12 cellular contexts compared by ENCODE assay signal in genomic region chr7:140623995-140624902, GRCh38. TPM values are rescaled to one million over a fixed set of nuclear protein-coding genes. Genes with fewer than 3 reads are reported as not detected.
DNase-seq lines count a peak whose midpoint lies in the region; ATAC-seq and TF ChIP-seq lines count a peak whose summit lies in the region.
"Had no signal": no experiment of that assay in that cellular context is flagged by ENCODE, and none has a peak within 500 bp of the region (broad histone marks: within the 10 kb centered on the region; RNA-seq: fewer than 3 reads in every experiment).

No MANE protein-coding gene starts in this region.

- DNase-seq in AG10803 (ENCODE audit: low read depth) (peak; percentile 9), NCI-H2107 (lab: John Stamatoyannopoulos, UW) (peak; percentile 83), esophagus squamous epithelium (lab: John Stamatoyannopoulos, UW) (no peak), osteoblast (ENCODE audit: insufficient read length, low spot score, missing footprints) (no peak)
- DNase-seq in stimulated activated effector memory CD8-positive, alpha-beta T cell treated with anti-CD3 and anti-CD28 coated beads, Interleukin-12 subunit alpha, Interleukin-12 subunit beta, amount 100 ng/mL, for 72 hours (ENCODE audit: low spot score in 2 of 2), result no peak
- DNase-seq: activated B cell treated with CpG ODN at 0.5 μM for 24 hours, GF-D8, GM23248 had no signal

- no peaks in the 10 kb centered on the region for H3K9me3 Mint-ChIP-seq in stimulated activated effector memory CD8-positive, alpha-beta T cell treated with anti-CD3 and anti-CD28 coated beads, Interleukin-12 subunit alpha, Interleukin-12 subunit beta, amount 100 ng/mL, for 72 hours
- H3K9me3 Mint-ChIP-seq: activated B cell treated with CpG ODN at 0.5 μM for 24 hours had no signal

- 67 to 71% methylated on average over 9 of the region's 10 CpGs for WGBS in esophagus squamous epithelium, 2 donors

- H3K36me3 Mint-ChIP-seq in stimulated activated effector memory CD8-positive, alpha-beta T cell treated with anti-CD3 and anti-CD28 coated beads, Interleukin-12 subunit alpha, Interleukin-12 subunit beta, amount 100 ng/mL, for 72 hours, result no peaks in the 10 kb centered on the region

- H3K27ac ChIP-seq in esophagus squamous epithelium, result peak overlapping the region in 3 of 4 donors; percentile 32 to 55 (median 45)
- peak overlapping the region; percentile 17 for H3K27ac ChIP-seq in muscle layer of duodenum (ENCODE audit: low read length)
- H3K27ac ChIP-seq in osteoblast (ENCODE audit: low read depth, low read length), result no peak overlapping the region
- H3K27ac ChIP-seq: GM23248 had no signal

- no peaks in the 10 kb centered on the region for H3K79me2 ChIP-seq in osteoblast (ENCODE audit: insufficient read depth, low read length)

- H3K4me3 Mint-ChIP-seq in stimulated activated effector memory CD8-positive, alpha-beta T cell treated with anti-CD3 and anti-CD28 coated beads, Interleukin-12 subunit alpha, Interleukin-12 subunit beta, amount 100 ng/mL, for 72 hours, result no peak overlapping the region
- H3K4me3 Mint-ChIP-seq: activated B cell treated with CpG ODN at 0.5 μM for 24 hours, B cell had no signal

- no peak overlapping the region for H2AFZ ChIP-seq in osteoblast (ENCODE audit: low read length)
- H2AFZ ChIP-seq: GM23248 had no signal

- intact Hi-C loops in esophagus squamous epithelium (cut with DNase I), result no loop called here

- ATAC-seq in HG03565 (IDR thresholded peaks at IDR 0.05; ENCODE audit: unreplicated experiment) (no peak), GM18511 (IDR thresholded peaks at IDR 0.05; ENCODE audit: unreplicated experiment) (no peak)
- ATAC-seq in stimulated activated effector memory CD8-positive, alpha-beta T cell treated with anti-CD3 and anti-CD28 coated beads, Interleukin-12 subunit alpha, Interleukin-12 subunit beta, amount 100 ng/mL, for 72 hours, result no peak

- TF ChIP-seq CTCF in AG10803 (conservative IDR thresholded peaks at IDR 0.05; ENCODE audit: low read length) (no peak), esophagus squamous epithelium (IDR thresholded peaks at IDR 0.05) (no peak), osteoblast (IDR thresholded peaks at IDR 0.05; ENCODE audit: extremely low read depth, low read depth, low read length) (no peak)

- TF ChIP-seq POLR2A in esophagus squamous epithelium (IDR thresholded peaks at IDR 0.05), result no peak

- no peak overlapping the region for H3K27ac Mint-ChIP-seq in stimulated activated effector memory CD8-positive, alpha-beta T cell treated with anti-CD3 and anti-CD28 coated beads, Interleukin-12 subunit alpha, Interleukin-12 subunit beta, amount 100 ng/mL, for 72 hours
- H3K27ac Mint-ChIP-seq: activated B cell treated with CpG ODN at 0.5 μM for 24 hours, B cell had no signal

- H3K9me3 ChIP-seq in esophagus squamous epithelium, result no peaks in the 10 kb centered on the region
- H3K9me3 ChIP-seq in muscle layer of duodenum (ENCODE audit: control insufficient read depth in 1 of 2, low read length in 2 of 2), result no peaks in the 10 kb centered on the region
- no peaks in the 10 kb centered on the region for H3K9me3 ChIP-seq in osteoblast (ENCODE audit: low read depth, low read length)

- H3K27me3 ChIP-seq in esophagus squamous epithelium, result no peaks in the 10 kb centered on the region
- H3K27me3 ChIP-seq in muscle layer of duodenum (ENCODE audit: low read depth, low read length), result no peaks in the 10 kb centered on the region
- no peaks in the 10 kb centered on the region for H3K27me3 ChIP-seq in osteoblast (ENCODE audit: insufficient read depth, low read length)

- H3K36me3 ChIP-seq in esophagus squamous epithelium, result no peaks in the 10 kb centered on the region
- no peaks in the 10 kb centered on the region for H3K36me3 ChIP-seq in muscle layer of duodenum (ENCODE audit: control insufficient read depth in 1 of 2, insufficient read depth in 2 of 2, low read length in 2 of 2)
- H3K36me3 ChIP-seq in osteoblast (ENCODE audit: insufficient read depth, low read length), result no peaks in the 10 kb centered on the region

- no peaks in the 10 kb centered on the region for H4K20me1 ChIP-seq in osteoblast (ENCODE audit: insufficient read depth, low read length)

- H3K4me3 ChIP-seq in AG10803 (ENCODE audit: low read length) (no peak overlapping the region), esophagus squamous epithelium (no peak overlapping the region), muscle layer of duodenum (ENCODE audit: low read depth in 1 of 2, low read length in 2 of 2) (no peak overlapping the region), osteoblast (ENCODE audit: insufficient read depth, low read length) (no peak overlapping the region)
- H3K4me3 ChIP-seq: GM23248 had no signal

- no peaks in the 10 kb centered on the region for H3K4me1 Mint-ChIP-seq in stimulated activated effector memory CD8-positive, alpha-beta T cell treated with anti-CD3 and anti-CD28 coated beads, Interleukin-12 subunit alpha, Interleukin-12 subunit beta, amount 100 ng/mL, for 72 hours

- H3K4me1 ChIP-seq in esophagus squamous epithelium, result peaks cover 0 to 48% (median 24%) of the 10 kb centered on the region in 3 donors
- H3K4me1 ChIP-seq in muscle layer of duodenum (ENCODE audit: control insufficient read depth in 1 of 2, insufficient read depth in 2 of 2, low read length in 2 of 2), result peaks cover 0 to 31% of the 10 kb centered on the region in 2 donors
- peaks cover 11% of the 10 kb centered on the region for H3K4me1 ChIP-seq in osteoblast (ENCODE audit: insufficient read depth, low read length)

- H3K4me2 ChIP-seq in osteoblast (ENCODE audit: insufficient read depth, low read length), result no peak overlapping the region

RNA-seq across cellular contexts. Expression of gene DENND2A, which starts 16.4 kb away (rescaled TPM):
- total RNA-seq in esophagus squamous epithelium, result 10 to 100 TPM in 1 of 4 donors, 1 to 10 TPM in 2, under 1 TPM in 1; 0.92 to 11.1 (median 1.9) TPM
- total RNA-seq in osteoblast, result 0.36 and 0.59 TPM in 2 replicates
- total RNA-seq: activated B cell treated with CpG ODN at 0.5 μM for 24 hours, B cell had no signal

RNA-seq across cellular contexts. Expression of gene ADCK2, which starts 48.5 kb away (rescaled TPM):
- 10 to 100 TPM; 17.6 to 34.1 (median 21.6) TPM for total RNA-seq in esophagus squamous epithelium
- 25.3 and 28.6 TPM in 2 replicates for total RNA-seq in osteoblast

Comparison
In these comparisons a context has a peak if more than half of its experiments do, and no peak if none do; other contexts are left out.
1. DNase-seq: peak in AG10803 (single experiment) and NCI-H2107 (single experiment); none in esophagus squamous epithelium (single experiment), osteoblast (single experiment) and stimulated activated effector memory CD8-positive, alpha-beta T cell treated with anti-CD3 and anti-CD28 coated beads, Interleukin-12 subunit alpha, Interleukin-12 subunit beta, amount 100 ng/mL, for 72 hours (0 of 2).